ENCODE assay signal across 19 cellular contexts in genomic region chr12:112836736-112837628, GRCh38. TPM values are rescaled to one million over a fixed set of nuclear protein-coding genes. Genes with fewer than 3 reads are reported as not detected.
A peak's percentile ranks its signal among the peaks of the same experiment; 100 is the strongest.
DNase-seq lines count a peak whose midpoint lies in the region; ATAC-seq and TF ChIP-seq lines count a peak whose summit lies in the region.
"Had no signal": no experiment of that assay in that cellular context is flagged by ENCODE, and none has a peak within 500 bp of the region (broad histone marks: within the 10 kb centered on the region; RNA-seq: fewer than 3 reads in every experiment).

No MANE protein-coding gene starts in this region.

- peak overlapping the region; percentile 30 for H3K4me2 ChIP-seq in mammary epithelial cell (ENCODE audit: insufficient read depth, low read depth, low read length)

- BruUV-seq in mammary epithelial cell (replicated peaks; lab: Mats Ljungman, UMichigan): no TSS peak

- DNase-seq in mammary epithelial cell: no peak
- no peak for DNase-seq in breast epithelium (ENCODE audit: low spot score in 2 of 2)
- DNase-seq in brain microvascular endothelial cell: no peak
- peak; percentile 3 for DNase-seq in fibroblast of villous mesenchyme (ENCODE audit: low read depth)
- no peak for DNase-seq in stimulated activated naive B cell treated with anti-CD40 and anti-IgM and Interleukin-4, amounts not matched to agents 10 μg/mL and 1 μg/mL and 100 μg/mL, for 72 hours
- no peak for DNase-seq in type B pancreatic cell (ENCODE audit: extremely low spot score, unreplicated experiment)
- DNase-seq in cerebellum (ENCODE audit: low spot score): no peak
- DNase-seq: C1 segment of cervical spinal cord, GOT3, MG63, NCI-H1694, NCI-H446 treated with DMSO at 0.1 percent for 48 hours, NCI-H748 treated with DMSO at 0.1 percent for 48 hours, Right ventricle myocardium superior had no signal

- no peak overlapping the region for H3K9ac ChIP-seq in mammary epithelial cell (ENCODE audit: insufficient read depth, low read length)

- H3K9me3 Mint-ChIP-seq in stimulated activated naive B cell treated with anti-CD40 and anti-IgM and Interleukin-4, amounts not matched to agents 10 μg/mL and 1 μg/mL and 100 μg/mL, for 72 hours: peaks cover 0 to 4% of the 10 kb centered on the region in 2 donors
- no peaks in the 10 kb centered on the region for H3K9me3 Mint-ChIP-seq in type B pancreatic cell

- H3K79me2 ChIP-seq in mammary epithelial cell (ENCODE audit: insufficient read depth, low read length): no peaks in the 10 kb centered on the region

- intact Hi-C loops in mammary epithelial cell (cut with micrococcal nuclease): loop anchor here (5.0 kb wide), 1 partner anchor 100 kb away; the partner anchor contains the start of gene OAS3
- intact Hi-C loops in breast epithelium (cut with DNase I; ENCODE audit: low total_unique reads): loop anchor here (10.0 kb wide), 1 partner anchor 668 kb away; no protein-coding TSS in a partner anchor

- dilution Hi-C loops in mammary epithelial cell (cut with HindIII; ENCODE audit: low sequenced_read_pairs): no loop called here

- H3K9me3 ChIP-seq in mammary epithelial cell (replicated peaks; ENCODE audit: insufficient read depth, low read length): no peaks in the 10 kb centered on the region
- H3K9me3 ChIP-seq in breast epithelium: no peaks in the 10 kb centered on the region

- H2AFZ ChIP-seq in mammary epithelial cell (ENCODE audit: low read depth, low read length): peak overlapping the region; percentile 21

- no peak for TF ChIP-seq POLR2A in breast epithelium (IDR thresholded peaks at IDR 0.05)

- H3K27ac ChIP-seq in mammary epithelial cell (ENCODE audit: insufficient read depth, low read depth, low read length) (peak overlapping the region; percentile 62), breast epithelium (no peak overlapping the region), brain microvascular endothelial cell (peak overlapping the region; percentile 62)
- H3K27ac ChIP-seq: 22Rv1 had no signal

- H3K36me3 ChIP-seq in mammary epithelial cell (ENCODE audit: insufficient read depth, low read length) (no peaks in the 10 kb centered on the region), breast epithelium (no peaks in the 10 kb centered on the region), brain microvascular endothelial cell (replicated peaks) (no peaks in the 10 kb centered on the region)
- H3K36me3 ChIP-seq: MG63 had no signal

- H3K4me1 ChIP-seq in mammary epithelial cell (ENCODE audit: insufficient read depth, low read length) (peaks cover 48% of the 10 kb centered on the region), breast epithelium (no peaks in the 10 kb centered on the region)

- no peak overlapping the region for H3K4me3 Mint-ChIP-seq in stimulated activated naive B cell treated with anti-CD40 and anti-IgM and Interleukin-4, amounts not matched to agents 10 μg/mL and 1 μg/mL and 100 μg/mL, for 72 hours
- H3K4me3 Mint-ChIP-seq in type B pancreatic cell: no peak overlapping the region

- peak overlapping the region; percentile 25 for H3K27ac Mint-ChIP-seq in stimulated activated naive B cell treated with anti-CD40 and anti-IgM and Interleukin-4, amounts not matched to agents 10 μg/mL and 1 μg/mL and 100 μg/mL, for 72 hours
- H3K27ac Mint-ChIP-seq in type B pancreatic cell: no peak overlapping the region

- peaks cover 0 to 3% of the 10 kb centered on the region in 2 donors for H3K4me1 Mint-ChIP-seq in stimulated activated naive B cell treated with anti-CD40 and anti-IgM and Interleukin-4, amounts not matched to agents 10 μg/mL and 1 μg/mL and 100 μg/mL, for 72 hours
- no peaks in the 10 kb centered on the region for H3K4me1 Mint-ChIP-seq in type B pancreatic cell (ENCODE audit: unreplicated experiment)

- H3K4me3 ChIP-seq in mammary epithelial cell (replicated peaks in 1 of 3; ENCODE audit: insufficient read depth in 1 of 3, low read depth in 2 of 3, low read length in 3 of 3): no peak overlapping the region
- H3K4me3 ChIP-seq in breast epithelium: no peak overlapping the region
- H3K4me3 ChIP-seq in brain microvascular endothelial cell (ENCODE audit: low read depth, low read length): no peak overlapping the region
- no peak overlapping the region for H3K4me3 ChIP-seq in fibroblast of villous mesenchyme (ENCODE audit: low read depth, low read length)
- H3K4me3 ChIP-seq: GM12878, MG63 had no signal

- CTCF ChIA-PET in mammary epithelial cell (lab: Charles Lee; ENCODE audit: low non-redundant PET): no interaction called here

- no peak for ATAC-seq in stimulated activated naive B cell treated with anti-CD40 and anti-IgM and Interleukin-4, amounts not matched to agents 10 μg/mL and 1 μg/mL and 100 μg/mL, for 72 hours (replicated peaks)
- no peak for ATAC-seq in HG02885 (IDR thresholded peaks at IDR 0.05; ENCODE audit: poor library complexity, unreplicated experiment)
- ATAC-seq: GM12878, HepG2, Panc1 had no signal

- TF ChIP-seq CTCF in mammary epithelial cell (conservative IDR thresholded peaks at IDR 0.05 in 1 of 2, IDR thresholded peaks at IDR 0.05 in 1 of 2; ENCODE audit: extremely low read depth in 1 of 2, insufficient read depth in 1 of 2, low read depth in 1 of 2, low read length in 2 of 2) (no peak), breast epithelium (IDR thresholded peaks at IDR 0.05) (no peak), brain microvascular endothelial cell (IDR thresholded peaks at IDR 0.05; ENCODE audit: low read depth, low read length, missing control alignments) (no peak), fibroblast of villous mesenchyme (IDR thresholded peaks at IDR 0.05; ENCODE audit: insufficient read depth, low read depth, low read length) (no peak), type B pancreatic cell (conservative IDR thresholded peaks at IDR 0.05) (no peak)

- no peaks in the 10 kb centered on the region for H4K20me1 ChIP-seq in mammary epithelial cell (ENCODE audit: insufficient read depth, low read length)

- H3K27me3 ChIP-seq in mammary epithelial cell (ENCODE audit: insufficient read depth, low read length): no peaks in the 10 kb centered on the region
- no peaks in the 10 kb centered on the region for H3K27me3 ChIP-seq in breast epithelium
- no peaks in the 10 kb centered on the region for H3K27me3 ChIP-seq in brain microvascular endothelial cell (replicated peaks)

- H3K36me3 Mint-ChIP-seq in stimulated activated naive B cell treated with anti-CD40 and anti-IgM and Interleukin-4, amounts not matched to agents 10 μg/mL and 1 μg/mL and 100 μg/mL, for 72 hours: no peaks in the 10 kb centered on the region
- no peaks in the 10 kb centered on the region for H3K36me3 Mint-ChIP-seq in type B pancreatic cell

- in situ Hi-C loops in mammary epithelial cell (cut with MboI; ENCODE audit: low sequenced_read_pairs in 2 of 2): no loop called here
- in situ Hi-C loops in brain microvascular endothelial cell (cut with HindIII; ENCODE audit: low pct_ligation_motif_present, low sequenced_read_pairs): no loop called here

- WGBS in mammary epithelial cell (ENCODE audit: low coverage, missing lambda C conversion rate): 92% methylated on average over 7 of the region's 7 CpGs

- H3K27me3 Mint-ChIP-seq in stimulated activated naive B cell treated with anti-CD40 and anti-IgM and Interleukin-4, amounts not matched to agents 10 μg/mL and 1 μg/mL and 100 μg/mL, for 72 hours: peaks cover 35 to 44% of the 10 kb centered on the region in 2 donors
- H3K27me3 Mint-ChIP-seq in type B pancreatic cell: peaks cover 16% of the 10 kb centered on the region

RNA-seq across cellular contexts. Expression of gene RPH3A, which starts 45.4 kb away (rescaled TPM):
- total RNA-seq in mammary epithelial cell (not detected), breast epithelium (under 1 TPM in 2 of 3 donors, not detected in 1; under 0.01 to 0.15 TPM), fibroblast of villous mesenchyme (not detected in 2 replicates), type B pancreatic cell (ENCODE audit: low replicate concordance) (0.26 and 0.29 TPM in 2 replicates), cerebellum (14.2 TPM)
- not detected for polyA plus RNA-seq in mammary epithelial cell
- polyA minus RNA-seq in mammary epithelial cell: not detected
- total RNA-seq: GM12878, HepG2, Right ventricle myocardium superior had no signal
- polyA plus RNA-seq: GM12878, HepG2 had no signal

Comparison
In these comparisons a context has a peak if more than half of its experiments do, and no peak if none do; other contexts are left out.
1. H3K27ac ChIP-seq: peak in mammary epithelial cell (single experiment) and brain microvascular endothelial cell (single experiment); none in breast epithelium (0 of 2).
2. RNA of gene RPH3A, which starts 45.4 kb away (total RNA-seq): 14.2 TPM in cerebellum (single experiment); 0.26 to 0.29 TPM in type B pancreatic cell, not detected in mammary epithelial cell, under 0.01 to 0.15 TPM in breast epithelium and not detected in fibroblast of villous mesenchyme; every median in the first group is over 10 times any median in the second.